8 cellular contexts compared by ENCODE assay signal in the genomic region with DNA sequence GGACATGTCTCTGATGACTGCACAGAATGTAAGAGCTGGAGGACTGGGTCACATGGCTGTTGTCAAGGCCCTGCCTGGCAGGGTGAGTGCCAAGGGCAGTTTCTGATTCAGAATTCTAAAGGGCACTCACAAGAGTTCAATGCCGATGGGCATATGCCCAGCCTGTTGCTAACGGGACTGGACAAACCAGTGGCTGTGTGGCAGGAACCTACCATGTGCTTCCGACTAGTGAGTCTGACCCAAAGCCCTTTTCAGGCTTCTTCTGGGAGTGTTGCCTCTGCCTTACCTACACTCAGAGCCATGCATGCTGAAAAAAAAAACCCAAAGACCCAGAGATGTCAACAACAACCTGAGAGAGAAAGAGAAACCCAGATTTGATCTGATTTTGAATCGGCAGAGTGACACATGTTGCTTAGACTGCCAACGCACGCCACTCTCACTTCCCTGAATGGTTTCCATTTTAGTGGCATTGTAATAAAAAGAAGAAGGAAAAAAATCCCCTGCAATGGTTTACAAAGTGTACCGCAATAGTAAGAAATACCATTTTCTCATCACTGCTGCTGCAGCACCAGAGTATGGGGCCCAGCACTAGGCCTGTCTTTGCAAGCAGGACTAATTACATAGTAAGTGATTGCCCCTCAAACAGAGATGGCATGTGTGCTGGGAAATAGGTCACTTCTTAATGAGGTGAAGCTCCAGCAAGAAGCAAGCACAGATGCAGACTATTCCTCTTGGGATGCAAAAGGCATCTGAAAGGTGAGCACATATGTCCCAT.
DNase-seq lines count a peak whose midpoint lies in the region; ATAC-seq lines count a peak whose summit lies in the region.

No MANE protein-coding gene starts in this region.

- DNase-seq in NCI-H2227 (lab: John Stamatoyannopoulos, UW; ENCODE audit: unreplicated experiment) = peak; percentile 11
- no peak for DNase-seq in NCI-H2227 treated with DMSO at 0.1 percent for 48 hours (lab: John Stamatoyannopoulos, UW)
- peak; percentile 28 for DNase-seq in activated CD4-positive, CD25-positive, alpha-beta regulatory T cell treated with anti-CD3 and anti-CD28 coated beads, Interleukin-2, amount 50 U/mL, for 16 hours (ENCODE audit: low read depth, low spot score)
- peak; percentile 73 for DNase-seq in pons (ENCODE audit: low spot score)
- DNase-seq in DMS79 treated with DMSO at 0.1 percent for 48 hours (lab: John Stamatoyannopoulos, UW) = no peak
- DNase-seq in COR-L47 (lab: John Stamatoyannopoulos, UW) = no peak
- DNase-seq in ecto neural progenitor cell (ENCODE audit: low spot score) = no peak

- peak; percentile 64 for ATAC-seq in HG03039 (IDR thresholded peaks at IDR 0.05; ENCODE audit: unreplicated experiment)

Comparison
In these comparisons a context has a peak if more than half of its experiments do, and no peak if none do; other contexts are left out.
1. DNase-seq: peak in NCI-H2227 (single experiment), activated CD4-positive, CD25-positive, alpha-beta regulatory T cell treated with anti-CD3 and anti-CD28 coated beads, Interleukin-2, amount 50 U/mL, for 16 hours (single experiment) and pons (single experiment); none in NCI-H2227 treated with DMSO at 0.1 percent for 48 hours (single experiment), DMS79 treated with DMSO at 0.1 percent for 48 hours (single experiment), COR-L47 (single experiment) and ecto neural progenitor cell (single experiment).